In genomic region chr3:126883241-126883640, GRCh38 we compare ENCODE assay signal across 18 cellular contexts.
DNase-seq lines count a peak whose midpoint lies in the region; TF ChIP-seq lines count a peak whose summit lies in the region.
"Had no signal": no experiment of that assay in that cellular context is flagged by ENCODE, and none has a peak within 500 bp of the region (broad histone marks: within the 10 kb centered on the region; RNA-seq: fewer than 3 reads in every experiment).

No MANE protein-coding gene starts in this region.

- no peak overlapping the region for H4K8ac ChIP-seq in H9 (replicated peaks; ENCODE audit: insufficient read length, low read depth, low read length)

- no peak overlapping the region for H2BK5ac ChIP-seq in H9 (ENCODE audit: insufficient read length, low read length)

- H3K79me2 ChIP-seq in smooth muscle cell (ENCODE audit: low read depth) (no peaks in the 10 kb centered on the region), H9 (ENCODE audit: insufficient read depth, low read length) (no peaks in the 10 kb centered on the region)

- no peak overlapping the region for H2BK15ac ChIP-seq in H9 (ENCODE audit: low read depth, low read length)

- no peak overlapping the region for H3K4ac ChIP-seq in H9 (ENCODE audit: low read depth, low read length)

- no peak overlapping the region for H3K23ac ChIP-seq in H9 (ENCODE audit: insufficient read length, low read depth, low read length)

- H4K5ac ChIP-seq in H9 (ENCODE audit: insufficient read length, low read depth, low read length), result no peak overlapping the region

- H3K27me3 ChIP-seq in adipocyte (replicated peaks; ENCODE audit: control insufficient read depth, insufficient read depth, low read length) (no peaks in the 10 kb centered on the region), smooth muscle cell (ENCODE audit: low read depth) (no peaks in the 10 kb centered on the region), vagina (no peaks in the 10 kb centered on the region), H9 (ENCODE audit: insufficient read depth, low read length) (no peaks in the 10 kb centered on the region)
- H3K27me3 ChIP-seq: brain microvascular endothelial cell, sigmoid colon had no signal

- H4K20me1 ChIP-seq in smooth muscle cell (ENCODE audit: low read depth) (no peaks in the 10 kb centered on the region), H9 (ENCODE audit: control insufficient read depth, insufficient read depth, insufficient read length) (no peaks in the 10 kb centered on the region)

- no peak overlapping the region for H3K18ac ChIP-seq in H9 (ENCODE audit: insufficient read length, low read depth, low read length)

- H3K56ac ChIP-seq in H9 (ENCODE audit: insufficient read length, low read depth, low read length), result no peak overlapping the region

- peaks cover 0 to 2% (median 0%) of the 10 kb centered on the region in 3 experiments; a peak in 1 of 7 replicates for H3K36me3 Mint-ChIP-seq in H9 (ENCODE audit: insufficient read depth in 1 of 3, low read depth in 3 of 3)
- H3K36me3 Mint-ChIP-seq: mesothelial cell of epicardium had no signal

- TF ChIP-seq CTCF in foreskin fibroblast (IDR thresholded peaks at IDR 0.05; ENCODE audit: low read depth, low read length) (no peak), smooth muscle cell (IDR thresholded peaks at IDR 0.05; ENCODE audit: borderline replicate concordance, insufficient read depth, poor library complexity, severe bottlenecking) (no peak), vagina (IDR thresholded peaks at IDR 0.05) (no peak), H9 (conservative IDR thresholded peaks at IDR 0.05) (no peak)

- DNase-seq in NK-92 treated with Interleukin-12 subunit alpha and Interleukin-12 subunit beta, amount 100 ng/mL, for 24 hours (lab: John Stamatoyannopoulos, UW), result peak; percentile 32
- no peak for DNase-seq in NK-92 (lab: John Stamatoyannopoulos, UW; ENCODE audit: unreplicated experiment)
- DNase-seq in adipocyte (ENCODE audit: low read depth), result peak; percentile 48
- DNase-seq in foreskin fibroblast, result peak; percentile 39 to 60
- no peak for DNase-seq in smooth muscle cell (lab: John Stamatoyannopoulos, UW; ENCODE audit: unreplicated experiment)
- DNase-seq in vagina (ENCODE audit: extremely low spot score in 2 of 2), result no peak
- no peak for DNase-seq in H9
- no peak for DNase-seq in activated CD4-positive, alpha-beta T cell treated with anti-CD3 and anti-CD28 coated beads, Interleukin-2, amount 50 U/mL, for 48 hours
- DNase-seq: activated naive CD4-positive, alpha-beta T cell treated with anti-CD3 and anti-CD28 coated beads for 36 hours; brain microvascular endothelial cell; CD4-positive, alpha-beta T cell; foreskin melanocyte; NCI-H2171 treated with DMSO at 0.1 percent for 48 hours; sigmoid colon; stimulated activated CD4-positive, alpha-beta T cell treated with anti-CD3 and anti-CD28 coated beads, Interleukin-4, amount 100 ng/mL, for 24 hours; T-helper 2 cell had no signal

- intact Hi-C loops in vagina (cut with DNase I), result no loop called here

- no peak for TF ChIP-seq POLR2A in vagina (IDR thresholded peaks at IDR 0.05)

- 62% methylated on average over 7 of the region's 7 CpGs for WGBS in smooth muscle cell (ENCODE audit: low lambda C conversion rate)
- WGBS in H9 (ENCODE audit: extremely low coverage, insufficient read length, low lambda C conversion rate), result no CpG with 5 or more reads among the region's 7 CpGs

- H3K4me3 ChIP-seq in adipocyte (ENCODE audit: low read length) (no peak overlapping the region), foreskin fibroblast (ENCODE audit: low read depth in 1 of 2, low read length in 2 of 2) (no peak overlapping the region), smooth muscle cell (no peak overlapping the region), vagina (no peak overlapping the region)
- H3K4me3 ChIP-seq: sigmoid colon had no signal

- H2AFZ ChIP-seq in smooth muscle cell (ENCODE audit: low read depth) (no peak overlapping the region), H9 (ENCODE audit: low read length) (no peak overlapping the region)

- H3K9ac ChIP-seq in adipocyte (ENCODE audit: low read length), result no peak overlapping the region
- no peak overlapping the region for H3K9ac ChIP-seq in smooth muscle cell (ENCODE audit: low read depth)
- H3K9ac ChIP-seq in H9 (ENCODE audit: extremely low read depth, insufficient read length, low read length), result no peak overlapping the region

- H3K9me3 ChIP-seq in adipocyte (ENCODE audit: control insufficient read depth, low read length), result no peaks in the 10 kb centered on the region
- no peaks in the 10 kb centered on the region for H3K9me3 ChIP-seq in smooth muscle cell (replicated peaks; ENCODE audit: low read depth)
- H3K9me3 ChIP-seq in vagina, result no peaks in the 10 kb centered on the region
- H3K9me3 ChIP-seq in H9 (ENCODE audit: control insufficient read depth, low read depth, low read length), result no peaks in the 10 kb centered on the region
- H3K9me3 ChIP-seq: sigmoid colon had no signal

- no peaks in the 10 kb centered on the region for H3K79me1 ChIP-seq in H9 (ENCODE audit: insufficient read depth, low read depth, low read length, poor library complexity, severe bottlenecking)

- H2AK5ac ChIP-seq in H9 (ENCODE audit: insufficient read length, low read length), result no peak overlapping the region

- H3K4me3 Mint-ChIP-seq in H9, result no peak overlapping the region
- H3K4me3 Mint-ChIP-seq: activated naive CD4-positive, alpha-beta T cell treated with anti-CD3 and anti-CD28 coated beads for 36 hours; CD4-positive, alpha-beta T cell; mesothelial cell of epicardium had no signal

- H3F3A ChIP-seq in smooth muscle cell (ENCODE audit: low read depth), result peaks cover 5% of the 10 kb centered on the region

- H3K4me1 ChIP-seq in adipocyte (ENCODE audit: control insufficient read depth, insufficient read depth, low read length) (peaks cover 39% of the 10 kb centered on the region), smooth muscle cell (ENCODE audit: low read depth) (peaks cover 5% of the 10 kb centered on the region), vagina (no peaks in the 10 kb centered on the region), H9 (ENCODE audit: insufficient read depth, low read length) (no peaks in the 10 kb centered on the region)
- H3K4me1 ChIP-seq: sigmoid colon had no signal

- no peak overlapping the region for H3T11ph ChIP-seq in H9 (ENCODE audit: low read length)

- no peak overlapping the region for H2BK120ac ChIP-seq in H9 (ENCODE audit: low read depth, low read length, poor library complexity, severe bottlenecking)

- no peak overlapping the region for H2BK12ac ChIP-seq in H9 (ENCODE audit: insufficient read length, low read depth, low read length)

- H3K14ac ChIP-seq in H9 (ENCODE audit: insufficient read depth, low read length), result no peak overlapping the region

- no peak overlapping the region for H4K91ac ChIP-seq in H9 (ENCODE audit: insufficient read length, low read depth, low read length)

- no peak overlapping the region for H3K27ac ChIP-seq in smooth muscle cell (ENCODE audit: low read depth)
- H3K27ac ChIP-seq in vagina, result no peak overlapping the region
- no peak overlapping the region for H3K27ac ChIP-seq in H9 (ENCODE audit: insufficient read length, low read depth, low read length)
- H3K27ac ChIP-seq: 22Rv1, brain microvascular endothelial cell, sigmoid colon had no signal

- no peak overlapping the region for H2BK20ac ChIP-seq in H9 (ENCODE audit: low read depth, low read length, poor library complexity, severe bottlenecking)

- no peak overlapping the region for H3K27ac Mint-ChIP-seq in H9
- H3K27ac Mint-ChIP-seq: activated naive CD4-positive, alpha-beta T cell treated with anti-CD3 and anti-CD28 coated beads for 36 hours; CD4-positive, alpha-beta T cell; mesothelial cell of epicardium had no signal

- peak overlapping the region; percentile 54 for H3K4me2 ChIP-seq in smooth muscle cell
- H3K4me2 ChIP-seq in H9 (ENCODE audit: insufficient read depth, insufficient read length, low read length), result no peak overlapping the region

- H3K36me3 ChIP-seq in adipocyte (ENCODE audit: control insufficient read depth, insufficient read depth, low read length, severe bottlenecking), result no peaks in the 10 kb centered on the region
- H3K36me3 ChIP-seq in smooth muscle cell (ENCODE audit: low read depth), result no peaks in the 10 kb centered on the region
- H3K36me3 ChIP-seq in vagina, result no peaks in the 10 kb centered on the region
- H3K36me3 ChIP-seq: brain microvascular endothelial cell, sigmoid colon had no signal

- H3K9me3 Mint-ChIP-seq in H9, result no peaks in the 10 kb centered on the region
- H3K9me3 Mint-ChIP-seq: activated naive CD4-positive, alpha-beta T cell treated with anti-CD3 and anti-CD28 coated beads for 36 hours; CD4-positive, alpha-beta T cell; mesothelial cell of epicardium had no signal

- no peaks in the 10 kb centered on the region for H3K23me2 ChIP-seq in H9 (ENCODE audit: insufficient read length, low read depth, low read length, poor library complexity, severe bottlenecking)

- H3K4me1 Mint-ChIP-seq in H9, result peaks cover 1 to 4% of the 10 kb centered on the region in 2 experiments
- H3K4me1 Mint-ChIP-seq: mesothelial cell of epicardium had no signal

- no peaks in the 10 kb centered on the region for H3K27me3 Mint-ChIP-seq in H9 (ENCODE audit: low read depth)
- H3K27me3 Mint-ChIP-seq: CD4-positive, alpha-beta T cell had no signal

Comparison
In these comparisons a context has a peak if more than half of its experiments do, and no peak if none do; other contexts are left out.
1. DNase-seq: peak in NK-92 treated with Interleukin-12 subunit alpha and Interleukin-12 subunit beta, amount 100 ng/mL, for 24 hours (single experiment), adipocyte (single experiment) and foreskin fibroblast (2 of 2); none in NK-92 (single experiment), smooth muscle cell (single experiment), vagina (0 of 2), H9 (single experiment) and activated CD4-positive, alpha-beta T cell treated with anti-CD3 and anti-CD28 coated beads, Interleukin-2, amount 50 U/mL, for 48 hours (0 of 2).